Comparison of ENCODE assay signal across 20 cellular contexts in genomic region chr3:126101521-126101982, GRCh38. TPM values are rescaled to one million over a fixed set of nuclear protein-coding genes. Genes with fewer than 3 reads are reported as not detected.
A peak's percentile ranks its signal among the peaks of the same experiment; 100 is the strongest.
DNase-seq lines count a peak whose midpoint lies in the region; ATAC-seq and TF ChIP-seq lines count a peak whose summit lies in the region.
"Had no signal": no experiment of that assay in that cellular context is flagged by ENCODE, and none has a peak within 500 bp of the region (broad histone marks: within the 10 kb centered on the region; RNA-seq: fewer than 3 reads in every experiment).

No MANE protein-coding gene starts in this region.

- TF ChIP-seq CTCF in thoracic aorta (IDR thresholded peaks at IDR 0.05) = peak; percentile 35

- peaks cover 0 to 3% of the 10 kb centered on the region in 2 donors for H3K36me3 Mint-ChIP-seq in activated naive CD4-positive, alpha-beta T cell treated with anti-CD3 and anti-CD28 coated beads, Interleukin-2, amount 50 U/mL, for 72 hours
- H3K36me3 Mint-ChIP-seq: IgD-negative memory B cell had no signal

- no peaks in the 10 kb centered on the region for H3K27me3 ChIP-seq in thoracic aorta (replicated peaks; ENCODE audit: insufficient read depth)
- H3K27me3 ChIP-seq: ovary had no signal

- H3K9me3 ChIP-seq in thoracic aorta = no peaks in the 10 kb centered on the region
- H3K9me3 ChIP-seq: ovary had no signal

- H3K9me3 Mint-ChIP-seq in activated naive CD4-positive, alpha-beta T cell treated with anti-CD3 and anti-CD28 coated beads, Interleukin-2, amount 50 U/mL, for 72 hours = peaks cover 0 to 8% of the 10 kb centered on the region in 2 donors
- H3K9me3 Mint-ChIP-seq: activated T-helper 17 cell treated with anti-CD3 and anti-CD28 coated beads, Interleukin-2, amount 50 U/mL, for 72 hours had no signal

- no peak for ATAC-seq in activated naive CD4-positive, alpha-beta T cell treated with anti-CD3 and anti-CD28 coated beads, Interleukin-2, amount 50 U/mL, for 72 hours
- no peak for ATAC-seq in thoracic aorta (ENCODE audit: insufficient number of reproducible peaks, low FRiP score, low read depth)
- ATAC-seq: activated CD8-positive, alpha-beta T cell treated with anti-CD3 and anti-CD28 coated beads, Interleukin-2, amount 10 ng/mL, durations not matched to agents 7 days and 5 days; activated T-helper 17 cell treated with anti-CD3 and anti-CD28 coated beads, Interleukin-2, amount 50 U/mL, for 72 hours; WTC11 had no signal

- DNase-seq in activated naive CD4-positive, alpha-beta T cell treated with anti-CD3 and anti-CD28 coated beads, Interleukin-2, amount 50 U/mL, for 72 hours (ENCODE audit: low spot score in 2 of 2) = no peak
- DNase-seq in activated naive CD4-positive, alpha-beta T cell treated with anti-CD3 and anti-CD28 coated beads, Interleukin-2, amount 50 U/mL, for 16 hours = no peak
- peak; percentile 85 to 92 for DNase-seq in dermis microvascular lymphatic vessel endothelial cell (ENCODE audit: low read depth in 2 of 2)
- peak; percentile 9 for DNase-seq in medulla oblongata (ENCODE audit: extremely low spot score)
- DNase-seq in thoracic aorta (ENCODE audit: low spot score) = no peak
- no peak for DNase-seq in activated CD4-positive, CD25-positive, alpha-beta regulatory T cell (lab: John Stamatoyannopoulos, UW)
- DNase-seq in NCI-H526 (lab: John Stamatoyannopoulos, UW) = no peak
- no peak for DNase-seq in T-helper 2 cell
- DNase-seq: CD4-positive, alpha-beta memory T cell; cortex of kidney; erythroblast; ovary; SIG-M5; stimulated activated CD4-positive, alpha-beta T cell treated with anti-CD3 and anti-CD28 coated beads, Interleukin-15, amount 100 ng/mL, for 24 hours had no signal

- H3K27ac Mint-ChIP-seq in activated naive CD4-positive, alpha-beta T cell treated with anti-CD3 and anti-CD28 coated beads, Interleukin-2, amount 50 U/mL, for 72 hours = peak overlapping the region; percentile 31 to 36
- H3K27ac Mint-ChIP-seq: activated CD8-positive, alpha-beta T cell treated with anti-CD3 and anti-CD28 coated beads, Interleukin-2, amount 10 ng/mL, durations not matched to agents 7 days and 5 days; activated T-helper 17 cell treated with anti-CD3 and anti-CD28 coated beads, Interleukin-2, amount 50 U/mL, for 72 hours; CD4-positive, alpha-beta memory T cell; IgD-negative memory B cell; stimulated activated naive CD8-positive, alpha-beta T cell treated with anti-CD3 and anti-CD28 coated beads, Interleukin-15, Interleukin-2, amounts not matched to agents 100 ng/mL and 50 ng/mL, for 24 hours; T-helper 1 cell treated with Interleukin-12 subunit alpha and Interleukin-12 subunit beta and Interleukin-4 antibody, amounts not matched to agents 30 μg/mL and 1 μg/mL, for 36 hours; WTC11 had no signal

- H3K4me1 ChIP-seq in thoracic aorta (ENCODE audit: control insufficient read depth in 1 of 2, low read depth in 2 of 2) = peaks cover 37 to 61% of the 10 kb centered on the region in 2 donors

- H3K36me3 ChIP-seq in thoracic aorta = peaks cover 6% of the 10 kb centered on the region
- H3K36me3 ChIP-seq: ovary had no signal

- peak overlapping the region; percentile 52 for H3K4me3 ChIP-seq in thoracic aorta
- H3K4me3 ChIP-seq: ovary had no signal

- H3K27ac ChIP-seq in thoracic aorta = peak overlapping the region; percentile 96 to 98
- H3K27ac ChIP-seq: ovary had no signal

RNA-seq across cellular contexts. Expression of gene SLC41A3, which starts 17.6 kb away (rescaled TPM):
- total RNA-seq in activated naive CD4-positive, alpha-beta T cell treated with anti-CD3 and anti-CD28 coated beads, Interleukin-2, amount 50 U/mL, for 72 hours = 10 to 100 TPM; 24.5 to 74.0 TPM
- total RNA-seq in dermis microvascular lymphatic vessel endothelial cell (56.0 and 211 TPM in 2 replicates), thoracic aorta (100 to 1,000 TPM in 1 of 2 donors, 10 to 100 TPM in 1; 70.9 to 106 TPM)

Comparison
In these comparisons a context has a peak if more than half of its experiments do, and no peak if none do; other contexts are left out.
1. DNase-seq: peak in dermis microvascular lymphatic vessel endothelial cell (2 of 2) and medulla oblongata (single experiment); none in activated naive CD4-positive, alpha-beta T cell treated with anti-CD3 and anti-CD28 coated beads, Interleukin-2, amount 50 U/mL, for 72 hours (0 of 2), activated naive CD4-positive, alpha-beta T cell treated with anti-CD3 and anti-CD28 coated beads, Interleukin-2, amount 50 U/mL, for 16 hours (single experiment), thoracic aorta (single experiment), activated CD4-positive, CD25-positive, alpha-beta regulatory T cell (0 of 4), NCI-H526 (0 of 2) and T-helper 2 cell (0 of 5).